ENCODE assay signal across 25 cellular contexts in genomic region chr22:49419661-49420060, GRCh38.
"Had no signal": no experiment of that assay in that cellular context is flagged by ENCODE, and none has a peak within 500 bp of the region (broad histone marks: within the 10 kb centered on the region; RNA-seq: fewer than 3 reads in every experiment).

No MANE protein-coding gene starts in this region.

- H3K27me3 Mint-ChIP-seq: stimulated activated memory B cell treated with anti-CD40 and anti-IgM and Interleukin-4, amounts not matched to agents 10 μg/mL and 1 μg/mL and 100 μg/mL, for 72 hours had no signal

- H3K4me1 Mint-ChIP-seq: stimulated activated memory B cell treated with anti-CD40 and anti-IgM and Interleukin-4, amounts not matched to agents 10 μg/mL and 1 μg/mL and 100 μg/mL, for 72 hours had no signal

- ATAC-seq: heart right ventricle; left colon; mucosa of descending colon; naive thymus-derived CD4-positive, alpha-beta T cell; right lobe of liver; stimulated activated memory B cell treated with anti-CD40 and anti-IgM and Interleukin-4, amounts not matched to agents 10 μg/mL and 1 μg/mL and 100 μg/mL, for 72 hours; stimulated activated naive CD8-positive, alpha-beta T cell treated with anti-CD3 and anti-CD28 coated beads, Interleukin-15, Interleukin-2, amounts not matched to agents 100 U/mL and 50 U/mL, for 24 hours; upper lobe of right lung had no signal

- H3K27ac Mint-ChIP-seq: nephron progenitor cell; neural progenitor cell; progenitor cell of endocrine pancreas; stimulated activated memory B cell treated with anti-CD40 and anti-IgM and Interleukin-4, amounts not matched to agents 10 μg/mL and 1 μg/mL and 100 μg/mL, for 72 hours had no signal

- H3K4me3 Mint-ChIP-seq: naive thymus-derived CD4-positive, alpha-beta T cell; nephron progenitor cell; neural progenitor cell; stimulated activated memory B cell treated with anti-CD40 and anti-IgM and Interleukin-4, amounts not matched to agents 10 μg/mL and 1 μg/mL and 100 μg/mL, for 72 hours had no signal

- DNase-seq: heart right ventricle; kidney glomerular epithelial cell; left colon; left ventricle myocardium inferior; mesendoderm; midbrain; mucosa of descending colon; naive thymus-derived CD4-positive, alpha-beta T cell; nephron progenitor cell; occipital lobe; ovary; stimulated activated CD4-positive, alpha-beta T cell treated with anti-CD3 and anti-CD28 coated beads, Interleukin-1b, Interleukin-23, amount 100 ng/mL, for 48 hours; stimulated activated CD4-positive, alpha-beta T cell treated with anti-CD3 and anti-CD28 coated beads, Interleukin-2, amount 100 ng/mL, for 48 hours; stimulated activated CD4-positive, alpha-beta T cell treated with anti-CD3 and anti-CD28 coated beads, Interleukin-4, amount 100 ng/mL, for 4 hours; stimulated activated CD8-positive, alpha-beta memory T cell treated with anti-CD3 and anti-CD28 coated beads, Interleukin-4, amount 100 ng/mL, for 48 hours; stimulated activated naive CD8-positive, alpha-beta T cell treated with anti-CD3 and anti-CD28 coated beads, Interleukin-15, Interleukin-2, amounts not matched to agents 100 U/mL and 50 U/mL, for 24 hours; stomach; testis; thyroid gland; transverse colon; upper lobe of right lung had no signal

- H3K9me3 Mint-ChIP-seq: nephron progenitor cell had no signal

- H3K36me3 Mint-ChIP-seq: naive thymus-derived CD4-positive, alpha-beta T cell; neural progenitor cell had no signal
